12 cellular contexts compared by ENCODE assay signal in the genomic region with DNA sequence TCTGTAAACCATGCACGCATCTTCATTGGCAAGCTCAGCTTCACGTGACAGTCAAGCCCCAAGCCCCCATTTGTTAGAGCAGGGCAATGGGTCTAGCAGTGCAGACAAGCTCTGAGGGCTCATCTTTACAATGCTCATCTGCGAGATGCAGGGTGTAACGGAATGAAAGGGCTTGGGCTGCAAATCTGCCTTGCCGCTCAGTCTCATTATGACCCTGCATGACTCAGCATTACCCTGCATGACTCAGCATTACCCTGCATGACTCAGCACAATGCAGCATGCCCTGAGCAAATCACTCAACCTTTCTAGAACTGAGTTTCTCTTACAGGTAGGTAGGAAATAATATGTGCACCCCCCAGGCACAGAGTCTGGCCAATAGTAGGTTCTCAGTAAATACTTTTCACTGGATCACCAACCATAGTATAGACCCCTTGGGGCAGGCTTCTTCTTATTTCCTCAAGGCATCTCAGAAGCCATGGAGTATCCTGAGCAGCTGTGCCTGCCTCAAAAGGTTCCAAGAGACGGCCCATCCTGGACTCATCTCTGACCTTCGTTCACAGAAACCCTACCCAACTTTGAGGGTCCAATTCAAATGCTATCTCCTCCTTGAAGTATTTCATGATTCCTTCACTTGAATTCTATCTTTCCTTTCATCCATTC.
A peak's percentile ranks its signal among the peaks of the same experiment; 100 is the strongest.
DNase-seq lines count a peak whose midpoint lies in the region; ATAC-seq and TF ChIP-seq lines count a peak whose summit lies in the region.
"Had no signal": no experiment of that assay in that cellular context is flagged by ENCODE, and none has a peak within 500 bp of the region (broad histone marks: within the 10 kb centered on the region; RNA-seq: fewer than 3 reads in every experiment).

No MANE protein-coding gene starts in this region.

- no peaks in the 10 kb centered on the region for H3K36me3 ChIP-seq in mesendoderm (ENCODE audit: control insufficient read depth, insufficient read depth, low read length)

- no peak overlapping the region for H2AK5ac ChIP-seq in mesendoderm (ENCODE audit: low read length)

- in situ Hi-C loops in astrocyte of the spinal cord (cut with HindIII; ENCODE audit: low sequenced_read_pairs) = no loop called here

- no peak for TF ChIP-seq CTCF in astrocyte of the spinal cord (IDR thresholded peaks at IDR 0.05; ENCODE audit: low read depth, low read length)

- peak overlapping the region; percentile 10 for H2BK120ac ChIP-seq in mesendoderm (ENCODE audit: low read depth, low read length)

- H2BK15ac ChIP-seq in mesendoderm (replicated peaks; ENCODE audit: low read depth) = no peak overlapping the region

- peak overlapping the region; percentile 40 for H3K18ac ChIP-seq in mesendoderm (ENCODE audit: low read length)

- no peak overlapping the region for H3K9ac ChIP-seq in mesendoderm (ENCODE audit: low read length)

- no peak for TF ChIP-seq POLR2A in GM18505 (IDR thresholded peaks at IDR 0.05; ENCODE audit: borderline replicate concordance, extremely low read depth, insufficient read depth, insufficient read length)

- H2BK5ac ChIP-seq in mesendoderm (ENCODE audit: low read length) = no peak overlapping the region

- peak overlapping the region; percentile 41 for H3K4ac ChIP-seq in mesendoderm (ENCODE audit: low read depth, low read length)

- no peaks in the 10 kb centered on the region for H3K4me1 ChIP-seq in mesendoderm (ENCODE audit: control insufficient read depth, low read depth, low read length)

- H4K8ac ChIP-seq in mesendoderm (ENCODE audit: low read depth, low read length) = no peak overlapping the region

- no peaks in the 10 kb centered on the region for H3K79me2 ChIP-seq in mesendoderm (ENCODE audit: control insufficient read depth, insufficient read depth, low read length)

- no peaks in the 10 kb centered on the region for H3K79me1 ChIP-seq in mesendoderm (ENCODE audit: low read length)

- DNase-seq in activated CD4-positive, CD25-positive, alpha-beta regulatory T cell (lab: John Stamatoyannopoulos, UW) = no peak
- DNase-seq in LHCN-M2 (ENCODE audit: low read depth) (peak; percentile 56), astrocyte of the spinal cord (ENCODE audit: low read depth, low spot score) (peak; percentile 56), mesendoderm (peak; percentile 70)
- no peak for DNase-seq in activated T-cell treated with anti-CD3 and anti-CD28 coated beads, Interleukin-2, amount 50 U/mL, for 1 hour
- DNase-seq: activated naive CD8-positive, alpha-beta T cell treated with anti-CD3 and anti-CD28 coated beads, Interleukin-2, amount 50 U/mL, for 24 hours; midbrain; NCI-H1048; stimulated activated naive CD8-positive, alpha-beta T cell treated with anti-CD3 and anti-CD28 coated beads, Interleukin-15, Interleukin-2, amounts not matched to agents 100 U/mL and 50 U/mL, for 24 hours had no signal

- H3K27me3 ChIP-seq in mesendoderm (ENCODE audit: insufficient read depth, low read length, poor library complexity) = no peaks in the 10 kb centered on the region

- H4K5ac ChIP-seq in mesendoderm (ENCODE audit: low read length) = no peak overlapping the region

- H3K27ac ChIP-seq in mesendoderm (ENCODE audit: low read depth, low read length) = no peak overlapping the region

- no CpG with 5 or more reads among the region's 7 CpGs for WGBS in mesendoderm (ENCODE audit: extremely low coverage, insufficient coverage, low lambda C conversion rate)

- no peak overlapping the region for H3K4me2 ChIP-seq in mesendoderm (ENCODE audit: low read length)

- no peak overlapping the region for H3K23ac ChIP-seq in mesendoderm (ENCODE audit: low read length)

- H3K4me3 ChIP-seq in astrocyte of the spinal cord (ENCODE audit: low read depth, low read length) (no peak overlapping the region), mesendoderm (ENCODE audit: low read length) (no peak overlapping the region)

- peak; percentile 45 to 56 for ATAC-seq in activated CD4-positive, CD25-positive, alpha-beta regulatory T cell treated with anti-CD3 and anti-CD28 coated beads, Interleukin-2, amount 50 U/mL, for 24 hours
- ATAC-seq in GM18505 (IDR thresholded peaks at IDR 0.05; ENCODE audit: unreplicated experiment) (no peak), GM21526 (IDR thresholded peaks at IDR 0.05; ENCODE audit: low FRiP score, unreplicated experiment) (no peak)
- ATAC-seq: activated naive CD8-positive, alpha-beta T cell treated with anti-CD3 and anti-CD28 coated beads, Interleukin-2, amount 50 U/mL, for 24 hours; stimulated activated naive CD8-positive, alpha-beta T cell treated with anti-CD3 and anti-CD28 coated beads, Interleukin-15, Interleukin-2, amounts not matched to agents 100 U/mL and 50 U/mL, for 24 hours had no signal

- no peak overlapping the region for H3K56ac ChIP-seq in mesendoderm (ENCODE audit: low read length)

Comparison
In these comparisons a context has a peak if more than half of its experiments do, and no peak if none do; other contexts are left out.
1. ATAC-seq: peak in activated CD4-positive, CD25-positive, alpha-beta regulatory T cell treated with anti-CD3 and anti-CD28 coated beads, Interleukin-2, amount 50 U/mL, for 24 hours (2 of 2); none in GM18505 (single experiment) and GM21526 (single experiment).
2. DNase-seq: peak in LHCN-M2 (single experiment), astrocyte of the spinal cord (single experiment) and mesendoderm (single experiment); none in activated CD4-positive, CD25-positive, alpha-beta regulatory T cell (0 of 4) and activated T-cell treated with anti-CD3 and anti-CD28 coated beads, Interleukin-2, amount 50 U/mL, for 1 hour (single experiment).